ENCODE assay signal across 1 cellular context in genomic region chr3:55173504-55173903, GRCh38.
TF ChIP-seq lines count a peak whose summit lies in the region.

No MANE protein-coding gene starts in this region.

TF ChIP-seq in IMR-90, 13 proteins besides CTCF, POLR2A, EP300 and RAD21 (continued from another document):
- TF ChIP-seq CEBPB (IDR thresholded peaks at IDR 0.05; ENCODE audit: low read depth, low read length), result no peak
- TF ChIP-seq, protein P1, sequence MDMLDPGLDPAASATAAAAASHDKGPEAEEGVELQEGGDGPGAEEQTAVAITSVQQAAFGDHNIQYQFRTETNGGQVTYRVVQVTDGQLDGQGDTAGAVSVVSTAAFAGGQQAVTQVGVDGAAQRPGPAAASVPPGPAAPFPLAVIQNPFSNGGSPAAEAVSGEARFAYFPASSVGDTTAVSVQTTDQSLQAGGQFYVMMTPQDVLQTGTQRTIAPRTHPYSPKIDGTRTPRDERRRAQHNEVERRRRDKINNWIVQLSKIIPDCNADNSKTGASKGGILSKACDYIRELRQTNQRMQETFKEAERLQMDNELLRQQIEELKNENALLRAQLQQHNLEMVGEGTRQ (IDR thresholded peaks at IDR 0.05; ENCODE audit: low read depth, low read length), result no peak
- TF ChIP-seq BHLHE40 (IDR thresholded peaks at IDR 0.05; ENCODE audit: low read depth, low read length), result no peak
- TF ChIP-seq RCOR1 (IDR thresholded peaks at IDR 0.05; ENCODE audit: insufficient replicate concordance, low read length), result no peak
- TF ChIP-seq RFX5 (IDR thresholded peaks at IDR 0.05; ENCODE audit: low read depth, low read length), result no peak
- no peak for TF ChIP-seq MAFK (IDR thresholded peaks at IDR 0.05; ENCODE audit: low read depth, low read length)
- no peak for TF ChIP-seq NFE2L2 (IDR thresholded peaks at IDR 0.05; ENCODE audit: low read depth, low read length)
- no peak for TF ChIP-seq MAZ (IDR thresholded peaks at IDR 0.05; ENCODE audit: borderline replicate concordance, low read depth, low read length)
- no peak for TF ChIP-seq MXI1 (IDR thresholded peaks at IDR 0.05; ENCODE audit: borderline replicate concordance, low read depth, low read length)
- TF ChIP-seq FOS (IDR thresholded peaks at IDR 0.05; ENCODE audit: low read depth, low read length), result no peak
- TF ChIP-seq SMC3 (IDR thresholded peaks at IDR 0.05; ENCODE audit: low read depth, low read length), result no peak
